14 cellular contexts compared by ENCODE assay signal in the genomic region with DNA sequence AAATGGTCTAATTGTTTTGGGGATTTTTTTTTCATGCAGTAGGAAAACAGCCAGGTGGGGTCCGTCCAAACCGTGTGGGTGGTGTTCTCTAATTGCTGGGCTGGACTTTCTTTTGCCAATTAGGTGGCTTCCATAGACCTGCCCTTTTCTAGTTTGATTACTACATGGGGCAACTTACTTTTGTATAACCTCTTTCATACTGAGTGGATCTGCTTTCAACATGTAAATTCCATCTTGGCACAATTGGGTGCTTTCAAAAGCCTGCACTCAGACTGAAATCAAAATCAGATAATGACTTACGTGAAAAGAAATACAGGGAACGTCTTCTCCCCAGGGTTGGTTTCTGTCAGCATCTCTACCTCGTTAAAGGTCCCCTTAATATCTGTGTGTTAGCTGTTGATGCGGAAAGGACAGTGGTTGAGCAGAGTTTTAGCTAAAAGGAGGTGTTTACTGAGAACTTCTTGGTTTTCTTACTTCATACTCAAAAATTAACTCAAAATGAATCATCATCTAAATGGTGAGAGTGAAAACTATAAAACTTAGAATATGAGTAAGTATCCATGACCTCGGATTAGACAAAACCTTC.
DNase-seq lines count a peak whose midpoint lies in the region; ATAC-seq and TF ChIP-seq lines count a peak whose summit lies in the region.
"Had no signal": no experiment of that assay in that cellular context is flagged by ENCODE, and none has a peak within 500 bp of the region (broad histone marks: within the 10 kb centered on the region; RNA-seq: fewer than 3 reads in every experiment).

No MANE protein-coding gene starts in this region.

- no peak for TF ChIP-seq CTCF in smooth muscle cell (IDR thresholded peaks at IDR 0.05; ENCODE audit: borderline replicate concordance, insufficient read depth, poor library complexity, severe bottlenecking)
- TF ChIP-seq CTCF in neural progenitor cell (IDR thresholded peaks at IDR 0.05), result no peak

- H3K4me2 ChIP-seq in smooth muscle cell, result no peak overlapping the region
- no peak overlapping the region for H3K4me2 ChIP-seq in neural progenitor cell
- H3K4me2 ChIP-seq: A549 had no signal

- H3K9ac ChIP-seq in smooth muscle cell (ENCODE audit: low read depth), result no peak overlapping the region
- no peak overlapping the region for H3K9ac ChIP-seq in neural progenitor cell

- H3K9me3 Mint-ChIP-seq in activated T-cell treated with anti-CD3 and anti-CD28 coated beads, Interleukin-2, amount 50 U/mL, for 24 hours, result peaks cover 3% of the 10 kb centered on the region
- peaks cover 15% of the 10 kb centered on the region for H3K9me3 Mint-ChIP-seq in T-helper 2 cell treated with Interferon-gamma antibody and Interleukin-4, amounts not matched to agents 5 μg/mL and 100 μg/mL, for 36 hours
- no peaks in the 10 kb centered on the region for H3K9me3 Mint-ChIP-seq in activated T-helper 17 cell treated with anti-CD3 and anti-CD28 coated beads, Interleukin-2, amount 50 U/mL, for 72 hours
- peaks cover 3% of the 10 kb centered on the region for H3K9me3 Mint-ChIP-seq in neural progenitor cell

- H3K27ac Mint-ChIP-seq in activated T-cell treated with anti-CD3 and anti-CD28 coated beads, Interleukin-2, amount 50 U/mL, for 24 hours, result peak overlapping the region; percentile 13
- H3K27ac Mint-ChIP-seq in T-helper 2 cell treated with Interferon-gamma antibody and Interleukin-4, amounts not matched to agents 5 μg/mL and 100 μg/mL, for 36 hours, result no peak overlapping the region
- peak overlapping the region; percentile 46 for H3K27ac Mint-ChIP-seq in activated T-helper 17 cell treated with anti-CD3 and anti-CD28 coated beads, Interleukin-2, amount 50 U/mL, for 72 hours
- no peak overlapping the region for H3K27ac Mint-ChIP-seq in neural progenitor cell
- H3K27ac Mint-ChIP-seq: CD4-positive, alpha-beta memory T cell; H9 had no signal

- DNase-seq in activated T-cell treated with anti-CD3 and anti-CD28 coated beads, Interleukin-2, amount 50 U/mL, for 24 hours, result no peak
- DNase-seq in activated T-cell treated with anti-CD3 and anti-CD28 coated beads, Interleukin-2, amount 50 U/mL, for 1 hour, result no peak
- peak; percentile 23 for DNase-seq in T-helper 2 cell treated with Interferon-gamma antibody and Interleukin-4, amounts not matched to agents 5 μg/mL and 100 μg/mL, for 36 hours (ENCODE audit: low spot score)
- DNase-seq in smooth muscle cell (lab: John Stamatoyannopoulos, UW; ENCODE audit: unreplicated experiment) (no peak), neural progenitor cell (ENCODE audit: low spot score) (no peak), NCI-H2227 (lab: John Stamatoyannopoulos, UW; ENCODE audit: unreplicated experiment) (no peak)
- DNase-seq: BE2C; CD4-positive, alpha-beta memory T cell; DMS79; GOT3; H9 had no signal

- peak; percentile 76 for ATAC-seq in activated T-helper 17 cell treated with anti-CD3 and anti-CD28 coated beads, Interleukin-2, amount 50 U/mL, for 72 hours (replicated peaks)
- ATAC-seq: A549 had no signal

- H3K27me3 ChIP-seq in smooth muscle cell (ENCODE audit: low read depth) (no peaks in the 10 kb centered on the region), neural progenitor cell (no peaks in the 10 kb centered on the region)
- H3K27me3 ChIP-seq: BE2C had no signal

- H3K4me1 ChIP-seq in smooth muscle cell (ENCODE audit: low read depth), result no peaks in the 10 kb centered on the region
- no peaks in the 10 kb centered on the region for H3K4me1 ChIP-seq in neural progenitor cell
- H3K4me1 ChIP-seq: A549, BE2C had no signal

- H3K36me3 Mint-ChIP-seq in activated T-cell treated with anti-CD3 and anti-CD28 coated beads, Interleukin-2, amount 50 U/mL, for 24 hours (ENCODE audit: low read depth), result no peaks in the 10 kb centered on the region
- H3K36me3 Mint-ChIP-seq in T-helper 2 cell treated with Interferon-gamma antibody and Interleukin-4, amounts not matched to agents 5 μg/mL and 100 μg/mL, for 36 hours (ENCODE audit: low read depth), result no peaks in the 10 kb centered on the region
- no peaks in the 10 kb centered on the region for H3K36me3 Mint-ChIP-seq in activated T-helper 17 cell treated with anti-CD3 and anti-CD28 coated beads, Interleukin-2, amount 50 U/mL, for 72 hours (ENCODE audit: low read depth)
- H3K36me3 Mint-ChIP-seq in neural progenitor cell, result no peaks in the 10 kb centered on the region
- H3K36me3 Mint-ChIP-seq: CD4-positive, alpha-beta memory T cell had no signal

- no peak overlapping the region for H3K4me3 Mint-ChIP-seq in activated T-cell treated with anti-CD3 and anti-CD28 coated beads, Interleukin-2, amount 50 U/mL, for 24 hours
- H3K4me3 Mint-ChIP-seq in T-helper 2 cell treated with Interferon-gamma antibody and Interleukin-4, amounts not matched to agents 5 μg/mL and 100 μg/mL, for 36 hours, result no peak overlapping the region
- H3K4me3 Mint-ChIP-seq in activated T-helper 17 cell treated with anti-CD3 and anti-CD28 coated beads, Interleukin-2, amount 50 U/mL, for 72 hours, result no peak overlapping the region
- H3K4me3 Mint-ChIP-seq in neural progenitor cell, result no peak overlapping the region
- H3K4me3 Mint-ChIP-seq: CD4-positive, alpha-beta memory T cell; H9 had no signal

- H3K27ac ChIP-seq in smooth muscle cell (ENCODE audit: low read depth), result peak overlapping the region; percentile 67
- H3K27ac ChIP-seq in neural progenitor cell, result no peak overlapping the region
- H3K27ac ChIP-seq: A549, C4-2B had no signal

- no peak overlapping the region for H2AFZ ChIP-seq in smooth muscle cell (ENCODE audit: low read depth)
- no peak overlapping the region for H2AFZ ChIP-seq in neural progenitor cell (replicated peaks)

- no peaks in the 10 kb centered on the region for H3K9me3 ChIP-seq in smooth muscle cell (replicated peaks; ENCODE audit: low read depth)
- H3K9me3 ChIP-seq in neural progenitor cell (ENCODE audit: low read depth), result no peaks in the 10 kb centered on the region
- H3K9me3 ChIP-seq: A549, BE2C had no signal

- H3K79me2 ChIP-seq in smooth muscle cell (ENCODE audit: low read depth), result no peaks in the 10 kb centered on the region
- H3K79me2 ChIP-seq in neural progenitor cell (ENCODE audit: low read depth), result no peaks in the 10 kb centered on the region

- H3F3A ChIP-seq in smooth muscle cell (ENCODE audit: low read depth), result no peaks in the 10 kb centered on the region
- H3F3A ChIP-seq in neural progenitor cell (ENCODE audit: low read depth), result no peaks in the 10 kb centered on the region

- H3K36me3 ChIP-seq in smooth muscle cell (ENCODE audit: low read depth) (no peaks in the 10 kb centered on the region), neural progenitor cell (no peaks in the 10 kb centered on the region)
- H3K36me3 ChIP-seq: BE2C had no signal

- no peaks in the 10 kb centered on the region for H4K20me1 ChIP-seq in smooth muscle cell (ENCODE audit: low read depth)
- no peaks in the 10 kb centered on the region for H4K20me1 ChIP-seq in neural progenitor cell (ENCODE audit: low read depth)

- H3K27me3 Mint-ChIP-seq in activated T-cell treated with anti-CD3 and anti-CD28 coated beads, Interleukin-2, amount 50 U/mL, for 24 hours, result peaks cover 2% of the 10 kb centered on the region
- H3K27me3 Mint-ChIP-seq in T-helper 2 cell treated with Interferon-gamma antibody and Interleukin-4, amounts not matched to agents 5 μg/mL and 100 μg/mL, for 36 hours (ENCODE audit: low read depth), result no peaks in the 10 kb centered on the region
- H3K27me3 Mint-ChIP-seq in activated T-helper 17 cell treated with anti-CD3 and anti-CD28 coated beads, Interleukin-2, amount 50 U/mL, for 72 hours, result peaks cover 6% of the 10 kb centered on the region
- H3K27me3 Mint-ChIP-seq in neural progenitor cell (ENCODE audit: insufficient read depth, low read depth), result peaks cover 7% of the 10 kb centered on the region

- H3K4me3 ChIP-seq in smooth muscle cell (no peak overlapping the region), neural progenitor cell (no peak overlapping the region)
- H3K4me3 ChIP-seq: A549 had no signal

- 73% methylated on average over 7 of the region's 7 CpGs for WGBS in smooth muscle cell (ENCODE audit: low lambda C conversion rate)

- peaks cover 12% of the 10 kb centered on the region for H3K4me1 Mint-ChIP-seq in activated T-cell treated with anti-CD3 and anti-CD28 coated beads, Interleukin-2, amount 50 U/mL, for 24 hours (ENCODE audit: low read depth)
- H3K4me1 Mint-ChIP-seq in T-helper 2 cell treated with Interferon-gamma antibody and Interleukin-4, amounts not matched to agents 5 μg/mL and 100 μg/mL, for 36 hours (ENCODE audit: low read depth), result peaks cover 3% of the 10 kb centered on the region
- no peaks in the 10 kb centered on the region for H3K4me1 Mint-ChIP-seq in activated T-helper 17 cell treated with anti-CD3 and anti-CD28 coated beads, Interleukin-2, amount 50 U/mL, for 72 hours
- no peaks in the 10 kb centered on the region for H3K4me1 Mint-ChIP-seq in neural progenitor cell
- H3K4me1 Mint-ChIP-seq: CD4-positive, alpha-beta memory T cell had no signal

Comparison
In these comparisons a context has a peak if more than half of its experiments do, and no peak if none do; other contexts are left out.
1. H3K27ac Mint-ChIP-seq: peak in activated T-cell treated with anti-CD3 and anti-CD28 coated beads, Interleukin-2, amount 50 U/mL, for 24 hours (single experiment) and activated T-helper 17 cell treated with anti-CD3 and anti-CD28 coated beads, Interleukin-2, amount 50 U/mL, for 72 hours (single experiment); none in T-helper 2 cell treated with Interferon-gamma antibody and Interleukin-4, amounts not matched to agents 5 μg/mL and 100 μg/mL, for 36 hours (single experiment) and neural progenitor cell (single experiment).